ENCODE assay signal across 22 cellular contexts in genomic region chr12:68944296-68945076, GRCh38.
"Had no signal": no experiment of that assay in that cellular context is flagged by ENCODE, and none has a peak within 500 bp of the region (broad histone marks: within the 10 kb centered on the region; RNA-seq: fewer than 3 reads in every experiment).

No MANE protein-coding gene starts in this region.

- H3K27me3 ChIP-seq: right lobe of liver, suprapubic skin, thyroid gland, upper lobe of right lung, vagina had no signal

- H3K9me3 ChIP-seq: psoas muscle, right lobe of liver, suprapubic skin, thyroid gland, upper lobe of right lung, vagina had no signal

- DNase-seq: effector memory CD4-positive, alpha-beta T cell; foreskin melanocyte; head of caudate nucleus; hypothalamus; left ventricle myocardium superior; mesenchymal stem cell; midbrain; psoas muscle; retina; right lobe of liver; stimulated activated CD4-positive, alpha-beta T cell treated with anti-CD3 and anti-CD28 coated beads, Interleukin-4, amount 100 ng/mL, for 1 hour; stimulated activated CD8-positive, alpha-beta memory T cell treated with anti-CD3 and anti-CD28 coated beads, Interleukin-4, amount 100 ng/mL, for 48 hours; stimulated activated naive CD8-positive, alpha-beta T cell treated with anti-CD3 and anti-CD28 coated beads, Interleukin-15, Interleukin-2, amounts not matched to agents 100 U/mL and 50 U/mL, for 24 hours; thyroid gland; upper lobe of right lung had no signal

- H3K4me3 ChIP-seq: lung, psoas muscle, right lobe of liver, suprapubic skin, thyroid gland, upper lobe of right lung, vagina had no signal

- H3K4me1 ChIP-seq: parathyroid adenoma, psoas muscle, suprapubic skin, thyroid gland, upper lobe of right lung, vagina had no signal

- H3K4me1 Mint-ChIP-seq: stimulated activated effector memory CD8-positive, alpha-beta T cell treated with anti-CD3 and anti-CD28 coated beads, Interleukin-12 subunit alpha, Interleukin-12 subunit beta, amount 100 ng/mL, for 72 hours had no signal

- H3K27ac ChIP-seq: epithelial cell of prostate, parathyroid adenoma, psoas muscle, right lobe of liver, suprapubic skin, thyroid gland, upper lobe of right lung, vagina had no signal

- ATAC-seq: left ventricle myocardium superior; natural killer cell treated with Interleukin-12 subunit alpha and Interleukin-12 subunit beta and Interleukin-15 and Interleukin-18, amount 100 ng/mL, for 72 hours; psoas muscle; stimulated activated effector memory CD8-positive, alpha-beta T cell treated with anti-CD3 and anti-CD28 coated beads, Interleukin-12 subunit alpha, Interleukin-12 subunit beta, amount 100 ng/mL, for 72 hours; stimulated activated naive CD8-positive, alpha-beta T cell treated with anti-CD3 and anti-CD28 coated beads, Interleukin-15, Interleukin-2, amounts not matched to agents 100 U/mL and 50 U/mL, for 24 hours; upper lobe of right lung had no signal

- H3K36me3 ChIP-seq: right lobe of liver, suprapubic skin, thyroid gland, upper lobe of right lung, vagina had no signal

- H3K27ac Mint-ChIP-seq: natural killer cell treated with Interleukin-12 subunit alpha and Interleukin-12 subunit beta and Interleukin-15 and Interleukin-18, amount 100 ng/mL, for 72 hours; stimulated activated effector memory CD8-positive, alpha-beta T cell treated with anti-CD3 and anti-CD28 coated beads, Interleukin-12 subunit alpha, Interleukin-12 subunit beta, amount 100 ng/mL, for 72 hours had no signal

- H3K4me3 Mint-ChIP-seq: natural killer cell treated with Interleukin-12 subunit alpha and Interleukin-12 subunit beta and Interleukin-15 and Interleukin-18, amount 100 ng/mL, for 72 hours; stimulated activated effector memory CD8-positive, alpha-beta T cell treated with anti-CD3 and anti-CD28 coated beads, Interleukin-12 subunit alpha, Interleukin-12 subunit beta, amount 100 ng/mL, for 72 hours had no signal

- H3K36me3 Mint-ChIP-seq: natural killer cell treated with Interleukin-12 subunit alpha and Interleukin-12 subunit beta and Interleukin-15 and Interleukin-18, amount 100 ng/mL, for 72 hours; stimulated activated effector memory CD8-positive, alpha-beta T cell treated with anti-CD3 and anti-CD28 coated beads, Interleukin-12 subunit alpha, Interleukin-12 subunit beta, amount 100 ng/mL, for 72 hours had no signal

- H3K9me3 Mint-ChIP-seq: natural killer cell treated with Interleukin-12 subunit alpha and Interleukin-12 subunit beta and Interleukin-15 and Interleukin-18, amount 100 ng/mL, for 72 hours; stimulated activated effector memory CD8-positive, alpha-beta T cell treated with anti-CD3 and anti-CD28 coated beads, Interleukin-12 subunit alpha, Interleukin-12 subunit beta, amount 100 ng/mL, for 72 hours had no signal
